ENCODE assay signal across 24 cellular contexts in genomic region chr2:27290571-27290970, GRCh38. TPM values are rescaled to one million over a fixed set of nuclear protein-coding genes. Genes with fewer than 3 reads are reported as not detected.
DNase-seq lines count a peak whose midpoint lies in the region; ATAC-seq, FAIRE-seq and TF ChIP-seq lines count a peak whose summit lies in the region.
"Had no signal": no experiment of that assay in that cellular context is flagged by ENCODE, and none has a peak within 500 bp of the region (broad histone marks: within the 10 kb centered on the region; RNA-seq: fewer than 3 reads in every experiment).

No MANE protein-coding gene starts in this region.

- no peaks in the 10 kb centered on the region for H3K36me3 ChIP-seq in left ventricle myocardium inferior
- no peaks in the 10 kb centered on the region for H3K36me3 ChIP-seq in kidney (ENCODE audit: control insufficient read depth in 1 of 2, insufficient read depth in 2 of 2, low read length in 2 of 2)

- in situ Hi-C loops in ACHN (cut with HindIII; ENCODE audit: low pct_ligation_motif_present, low pct_unique_long_range_greater_than_20kb, low sequenced_read_pairs): no loop called here

- H3K27ac ChIP-seq in left ventricle myocardium inferior (replicated peaks) (peak overlapping the region; percentile 78), kidney (ENCODE audit: low read depth in 2 of 2, low read length in 2 of 2) (no peak overlapping the region)
- H3K27ac ChIP-seq: GM23248 had no signal

- H3K27me3 Mint-ChIP-seq in stimulated activated naive B cell treated with anti-CD40 and anti-IgM and Interleukin-4, amounts not matched to agents 10 μg/mL and 1 μg/mL and 100 μg/mL, for 72 hours: no peaks in the 10 kb centered on the region

- intact Hi-C loops in left ventricle myocardium inferior (cut with micrococcal nuclease) (loop anchor here (10.0 kb wide), 1 partner anchor 196 kb away; no protein-coding TSS in a partner anchor), left ventricle myocardium superior (cut with micrococcal nuclease) (no loop called here), kidney (cut with DNase I) (no loop called here)

- no peaks in the 10 kb centered on the region for H3K36me3 Mint-ChIP-seq in stimulated activated naive B cell treated with anti-CD40 and anti-IgM and Interleukin-4, amounts not matched to agents 10 μg/mL and 1 μg/mL and 100 μg/mL, for 72 hours
- H3K36me3 Mint-ChIP-seq: CD14-positive monocyte; CD8-positive, alpha-beta memory T cell had no signal

- no peak overlapping the region for H3K4me3 Mint-ChIP-seq in stimulated activated naive B cell treated with anti-CD40 and anti-IgM and Interleukin-4, amounts not matched to agents 10 μg/mL and 1 μg/mL and 100 μg/mL, for 72 hours
- H3K4me3 Mint-ChIP-seq: CD14-positive monocyte; CD8-positive, alpha-beta memory T cell had no signal

- FAIRE-seq in kidney (lab: Jason Lieb, UNC): no peak
- FAIRE-seq: A204.1 had no signal

- H3K27me3 ChIP-seq in left ventricle myocardium inferior (ENCODE audit: low read depth): peaks cover 6% of the 10 kb centered on the region

- H3K4me3 ChIP-seq in left ventricle myocardium inferior: peak overlapping the region; percentile 74
- H3K4me3 ChIP-seq in kidney (ENCODE audit: low read length in 2 of 2): no peak overlapping the region
- H3K4me3 ChIP-seq: GM23248 had no signal

- no peak overlapping the region for H3K27ac Mint-ChIP-seq in stimulated activated naive B cell treated with anti-CD40 and anti-IgM and Interleukin-4, amounts not matched to agents 10 μg/mL and 1 μg/mL and 100 μg/mL, for 72 hours
- H3K27ac Mint-ChIP-seq: CD14-positive monocyte; CD8-positive, alpha-beta memory T cell had no signal

- no peak overlapping the region for H3K9ac ChIP-seq in kidney (ENCODE audit: low read length in 2 of 2)
- H3K9ac ChIP-seq: GM23248, SK-N-SH had no signal

- ATAC-seq in left ventricle myocardium superior: no peak
- ATAC-seq in stimulated activated naive B cell treated with anti-CD40 and anti-IgM and Interleukin-4, amounts not matched to agents 10 μg/mL and 1 μg/mL and 100 μg/mL, for 72 hours (replicated peaks): peak; percentile 23 to 48
- ATAC-seq: PC-3 had no signal

- DNase-seq in left ventricle myocardium inferior (no peak), left ventricle myocardium superior (no peak), NAMALWA (ENCODE audit: low spot score) (peak; percentile 56), germinal center (ENCODE audit: low spot score) (peak; percentile 30), ACHN (no peak), kidney (no peak), GM10266 (ENCODE audit: extremely low spot score) (no peak)
- no peak for DNase-seq in stimulated activated naive B cell treated with anti-CD40 and anti-IgM and Interleukin-4, amounts not matched to agents 10 μg/mL and 1 μg/mL and 100 μg/mL, for 72 hours
- DNase-seq: AML-193; CD8-positive, alpha-beta memory T cell; DND-41; GM23248; H7; KBM-7; NCI-H2029; NCI-H2227 treated with DMSO at 0.1 percent for 48 hours; NCI-H526 treated with DMSO at 0.1 percent for 48 hours; PC-3; SK-N-SH had no signal

- TF ChIP-seq CTCF in left ventricle myocardium inferior (IDR thresholded peaks at IDR 0.05; ENCODE audit: borderline replicate concordance) (no peak), kidney (IDR thresholded peaks at IDR 0.05; ENCODE audit: borderline replicate concordance, extremely low read depth, insufficient read depth) (no peak), GM10266 (IDR thresholded peaks at IDR 0.05; ENCODE audit: control insufficient read depth, insufficient read depth, low read depth, missing control alignments) (no peak)

- no peaks in the 10 kb centered on the region for H3K4me1 Mint-ChIP-seq in stimulated activated naive B cell treated with anti-CD40 and anti-IgM and Interleukin-4, amounts not matched to agents 10 μg/mL and 1 μg/mL and 100 μg/mL, for 72 hours
- H3K4me1 Mint-ChIP-seq: CD14-positive monocyte; CD8-positive, alpha-beta memory T cell had no signal

- H3K9me3 Mint-ChIP-seq in stimulated activated naive B cell treated with anti-CD40 and anti-IgM and Interleukin-4, amounts not matched to agents 10 μg/mL and 1 μg/mL and 100 μg/mL, for 72 hours: no peaks in the 10 kb centered on the region
- H3K9me3 Mint-ChIP-seq: CD14-positive monocyte; CD8-positive, alpha-beta memory T cell had no signal

- peaks cover 92% of the 10 kb centered on the region for H3K4me1 ChIP-seq in left ventricle myocardium inferior
- H3K4me1 ChIP-seq in kidney (ENCODE audit: control insufficient read depth in 1 of 2, insufficient read depth in 1 of 2, low read depth in 1 of 2, low read length in 2 of 2): no peaks in the 10 kb centered on the region

- H3K9me3 ChIP-seq in left ventricle myocardium inferior (replicated peaks): no peaks in the 10 kb centered on the region
- H3K9me3 ChIP-seq in kidney (ENCODE audit: control insufficient read depth in 1 of 2, low read length in 2 of 2): no peaks in the 10 kb centered on the region
- H3K9me3 ChIP-seq: SK-N-SH had no signal

RNA-seq across cellular contexts. Expression of gene TRIM54, which starts 8.3 kb away (rescaled TPM):
- 285 TPM for total RNA-seq in left ventricle myocardium inferior
- total RNA-seq in left ventricle myocardium superior: 291 TPM
- 0.31 TPM for total RNA-seq in kidney
- polyA plus RNA-seq in kidney (ENCODE audit: insufficient read depth, low read depth, low replicate concordance): 2.1 TPM
- total RNA-seq: GM23248, MCF 10A had no signal
- polyA plus RNA-seq: CD14-positive monocyte; CD8-positive, alpha-beta memory T cell; GM23248 had no signal

RNA-seq across cellular contexts. Expression of gene DNAJC5G, which starts 15.3 kb away (rescaled TPM):
- total RNA-seq in left ventricle myocardium inferior (1.2 TPM), left ventricle myocardium superior (2.1 TPM), kidney (not detected)
- polyA plus RNA-seq in kidney (ENCODE audit: insufficient read depth, low read depth, low replicate concordance): not detected
- total RNA-seq: CD8-positive, alpha-beta memory T cell; GM23248; H7; LHCN-M2; MCF 10A; NCI-H460; PC-3 had no signal
- polyA plus RNA-seq: CD14-positive monocyte; CD8-positive, alpha-beta memory T cell; GM23248 had no signal

RNA-seq across cellular contexts. Expression of gene UCN, which starts 17.7 kb away (rescaled TPM):
- total RNA-seq in left ventricle myocardium inferior: 1.5 TPM
- total RNA-seq in left ventricle myocardium superior: 0.55 TPM
- total RNA-seq in kidney: 1.4 TPM
- 1.3 TPM for polyA plus RNA-seq in kidney (ENCODE audit: insufficient read depth, low read depth, low replicate concordance)
- total RNA-seq: GM23248 had no signal

RNA-seq across cellular contexts. Expression of gene SLC30A3, which starts 27.7 kb away (rescaled TPM):
- total RNA-seq in left ventricle myocardium inferior: 5.9 TPM
- total RNA-seq in left ventricle myocardium superior: 9.4 TPM
- total RNA-seq in kidney: 0.31 TPM
- polyA plus RNA-seq in kidney (ENCODE audit: insufficient read depth, low read depth, low replicate concordance): not detected
- total RNA-seq: GM23248, MCF 10A had no signal
- polyA plus RNA-seq: CD14-positive monocyte; CD8-positive, alpha-beta memory T cell; GM23248 had no signal

RNA-seq across cellular contexts. Expression of gene MPV17, which starts 32.3 kb away (rescaled TPM):
- total RNA-seq in left ventricle myocardium inferior: 59.2 TPM
- 47.2 TPM for total RNA-seq in left ventricle myocardium superior
- 66.2 TPM for total RNA-seq in kidney
- 120 TPM for polyA plus RNA-seq in kidney (ENCODE audit: insufficient read depth, low read depth, low replicate concordance)

Comparison
In these comparisons a context has a peak if more than half of its experiments do, and no peak if none do; other contexts are left out.
1. DNase-seq: peak in NAMALWA (single experiment) and germinal center (single experiment); none in left ventricle myocardium inferior (single experiment), left ventricle myocardium superior (single experiment), stimulated activated naive B cell treated with anti-CD40 and anti-IgM and Interleukin-4, amounts not matched to agents 10 μg/mL and 1 μg/mL and 100 μg/mL, for 72 hours (single experiment), ACHN (single experiment), kidney (single experiment) and GM10266 (single experiment).
2. RNA of gene TRIM54, which starts 8.3 kb away (total RNA-seq): 291 TPM in left ventricle myocardium superior (single experiment) and 285 TPM in left ventricle myocardium inferior (single experiment); 0.31 TPM in kidney (single experiment); every median in the first group is over 100 times any median in the second.